7 cellular contexts compared by ENCODE assay signal in genomic region chr4:41882622-41883347, GRCh38. TPM values are rescaled to one million over a fixed set of nuclear protein-coding genes. Genes with fewer than 3 reads are reported as not detected.
A peak's percentile ranks its signal among the peaks of the same experiment; 100 is the strongest.
DNase-seq lines count a peak whose midpoint lies in the region; ATAC-seq, FAIRE-seq and TF ChIP-seq lines count a peak whose summit lies in the region.

No MANE protein-coding gene starts in this region.

- TF ChIP-seq POLR2A in GM12892 (IDR thresholded peaks at IDR 0.05; ENCODE audit: low read depth, low read length) = no peak
- TF ChIP-seq POLR2A in esophagus squamous epithelium (IDR thresholded peaks at IDR 0.05) = no peak

- peak; percentile 68 for DNase-seq in GM12892 (ENCODE audit: insufficient read length)
- DNase-seq in NCI-H2196 treated with DMSO at 0.1 percent for 48 hours (lab: John Stamatoyannopoulos, UW; ENCODE audit: unreplicated experiment) = peak; percentile 27
- DNase-seq in activated T-cell treated with anti-CD3 and anti-CD28 coated beads for 24 hours (ENCODE audit: low read depth) = peak; percentile 39
- DNase-seq in esophagus squamous epithelium (lab: John Stamatoyannopoulos, UW) = no peak
- DNase-seq in neural crest cell (ENCODE audit: low read depth, low spot score) = peak; percentile 59
- DNase-seq in type B pancreatic cell (ENCODE audit: extremely low spot score, unreplicated experiment) = no peak

- H3K36me3 ChIP-seq in esophagus squamous epithelium = no peaks in the 10 kb centered on the region

- ATAC-seq in HG02759 (IDR thresholded peaks at IDR 0.05; ENCODE audit: unreplicated experiment) = peak; percentile 83

- H3K36me3 Mint-ChIP-seq in neural crest cell (ENCODE audit: low read depth) (no peaks in the 10 kb centered on the region), type B pancreatic cell (no peaks in the 10 kb centered on the region)

- H3K27ac Mint-ChIP-seq in neural crest cell (ENCODE audit: unreplicated experiment) = no peak overlapping the region
- H3K27ac Mint-ChIP-seq in type B pancreatic cell = no peak overlapping the region

- H3K4me1 ChIP-seq in esophagus squamous epithelium = peaks cover 16 to 32% (median 19%) of the 10 kb centered on the region in 3 donors

- H3K27me3 Mint-ChIP-seq in neural crest cell (ENCODE audit: low read depth) (peaks cover 93% of the 10 kb centered on the region), type B pancreatic cell (peaks cover 95% of the 10 kb centered on the region)

- 14 to 16% methylated on average over 34 of the region's 34 CpGs for WGBS in esophagus squamous epithelium, 2 donors

- peaks cover 16 to 98% (median 25%) of the 10 kb centered on the region in 4 donors for H3K27me3 ChIP-seq in esophagus squamous epithelium

- no peaks in the 10 kb centered on the region for H3K9me3 ChIP-seq in esophagus squamous epithelium

- FAIRE-seq in GM12892 (lab: Jason Lieb, UNC) = peak; percentile 58

- intact Hi-C loops in esophagus squamous epithelium (cut with DNase I) = loop anchor here (5.0 to 10.0 kb wide), 2 partner anchors 185 to 598 kb away; no protein-coding TSS in a partner anchor

- peaks cover 73% of the 10 kb centered on the region for H3K4me1 Mint-ChIP-seq in neural crest cell
- H3K4me1 Mint-ChIP-seq in type B pancreatic cell (ENCODE audit: unreplicated experiment) = peaks cover 30% of the 10 kb centered on the region

- peak; percentile 67 to 95 (median 80) for TF ChIP-seq CTCF in esophagus squamous epithelium (IDR thresholded peaks at IDR 0.05)
- TF ChIP-seq CTCF in neural crest cell (conservative IDR thresholded peaks at IDR 0.05) = peak; percentile 98
- peak; percentile 98 for TF ChIP-seq CTCF in type B pancreatic cell (conservative IDR thresholded peaks at IDR 0.05)

- no peak overlapping the region for H3K27ac ChIP-seq in esophagus squamous epithelium

- H3K4me3 Mint-ChIP-seq in neural crest cell (peak overlapping the region; percentile 67), type B pancreatic cell (peak overlapping the region; percentile 76)

- peak overlapping the region in 3 of 4 donors; percentile 25 to 62 (median 42) for H3K4me3 ChIP-seq in esophagus squamous epithelium

- no peaks in the 10 kb centered on the region for H3K9me3 Mint-ChIP-seq in neural crest cell
- H3K9me3 Mint-ChIP-seq in type B pancreatic cell = no peaks in the 10 kb centered on the region

RNA-seq across cellular contexts. Expression of gene TMEM33, which starts 52.4 kb away (rescaled TPM):
- 14.7 TPM for polyA plus RNA-seq in GM12892 (2012; ENCODE audit: missing spikeins)
- total RNA-seq in esophagus squamous epithelium (10 to 100 TPM; 37.6 to 69.0 (median 65.6) TPM), neural crest cell (73.9 and 74.7 TPM in 2 replicates), type B pancreatic cell (ENCODE audit: low replicate concordance) (60.5 and 64.3 TPM in 2 replicates)

Comparison
In these comparisons a context has a peak if more than half of its experiments do, and no peak if none do; other contexts are left out.
1. DNase-seq: peak in GM12892 (single experiment), NCI-H2196 treated with DMSO at 0.1 percent for 48 hours (single experiment), activated T-cell treated with anti-CD3 and anti-CD28 coated beads for 24 hours (single experiment) and neural crest cell (single experiment); none in esophagus squamous epithelium (single experiment) and type B pancreatic cell (single experiment).
2. Peak in every context shown above with its lines, with median percentiles within 50 percentile points of each other: CTCF ChIP-seq.